Comparison of ENCODE assay signal across 27 cellular contexts in genomic region chr9:78691531-78691930, GRCh38.
"Had no signal": no experiment of that assay in that cellular context is flagged by ENCODE, and none has a peak within 500 bp of the region (broad histone marks: within the 10 kb centered on the region; RNA-seq: fewer than 3 reads in every experiment).

No MANE protein-coding gene starts in this region.

- H3K4me3 Mint-ChIP-seq: activated CD8-positive, alpha-beta T cell treated with anti-CD3 and anti-CD28 coated beads, Interleukin-2, amount 10 ng/mL, durations not matched to agents 7 days and 5 days; activated naive CD4-positive, alpha-beta T cell treated with anti-CD3 and anti-CD28 coated beads, Interleukin-2, amount 50 U/mL, for 24 hours; activated T-helper 1 cell treated with anti-CD3 and anti-CD28 coated beads, Interleukin-12 subunit alpha, Interleukin-12 subunit beta, Interleukin-2, Interleukin-4 antibody, amounts not matched to agents 30 ng/mL and 10 ng/mL and 1 ng/mL, durations not matched to agents 14 hours and 24 hours and 36 hours; T-helper 1 cell treated with Interleukin-12 subunit alpha and Interleukin-12 subunit beta and Interleukin-4 antibody, amounts not matched to agents 30 μg/mL and 1 μg/mL, for 36 hours; WTC11 had no signal

- H3K27ac Mint-ChIP-seq: activated CD8-positive, alpha-beta T cell treated with anti-CD3 and anti-CD28 coated beads, Interleukin-2, amount 10 ng/mL, durations not matched to agents 7 days and 5 days; activated naive CD4-positive, alpha-beta T cell treated with anti-CD3 and anti-CD28 coated beads, Interleukin-2, amount 50 U/mL, for 24 hours; activated T-helper 1 cell treated with anti-CD3 and anti-CD28 coated beads, Interleukin-12 subunit alpha, Interleukin-12 subunit beta, Interleukin-2, Interleukin-4 antibody, amounts not matched to agents 30 ng/mL and 10 ng/mL and 1 ng/mL, durations not matched to agents 14 hours and 24 hours and 36 hours; T-helper 1 cell treated with Interleukin-12 subunit alpha and Interleukin-12 subunit beta and Interleukin-4 antibody, amounts not matched to agents 30 μg/mL and 1 μg/mL, for 36 hours; WTC11 had no signal

- H3K9me3 ChIP-seq: body of pancreas, MG63, SJSA1 had no signal

- H3K4me1 ChIP-seq: body of pancreas had no signal

- H3K36me3 ChIP-seq: MG63, SJSA1 had no signal

- H3K4me3 ChIP-seq: body of pancreas, MG63, SJSA1 had no signal

- DNase-seq: activated CD4-positive, alpha-beta T cell treated with anti-CD3 and anti-CD28 coated beads for 48 hours; activated CD4-positive, alpha-beta T cell treated with anti-CD3 and anti-CD28 coated beads, Interleukin-2, amount 50 U/mL, for 4 hours; activated CD4-positive, CD25-positive, alpha-beta regulatory T cell treated with anti-CD3 and anti-CD28 coated beads, Interleukin-2, amount 50 U/mL, for 72 hours; activated CD8-positive, alpha-beta memory T cell treated with anti-CD3 and anti-CD28 coated beads, Interleukin-2, amount 50 U/mL, for 48 hours; activated CD8-positive, alpha-beta T cell treated with anti-CD3 and anti-CD28 coated beads, Interleukin-2, amount 10 ng/mL, durations not matched to agents 7 days and 5 days; activated effector memory CD4-positive, alpha-beta T cell treated with Interleukin-2 at 50 U/mL for 16 hours; activated naive CD4-positive, alpha-beta T cell; activated T-cell treated with anti-CD3 and anti-CD28 coated beads, Interleukin-2, amount 50 U/mL, for 1 hour; aorta; body of pancreas; central memory CD4-positive, alpha-beta T cell; MG63; MV-4-11; NCI-H1092 treated with DMSO at 0.1 percent for 48 hours; NCI-H1417 treated with DMSO at 0.1 percent for 48 hours; NCI-H1694; NCI-H2029; NCI-H345; NCI-H510A; NCI-H526 treated with DMSO at 0.1 percent for 48 hours; SHP77 had no signal

- ATAC-seq: activated CD8-positive, alpha-beta T cell treated with anti-CD3 and anti-CD28 coated beads, Interleukin-2, amount 10 ng/mL, durations not matched to agents 7 days and 5 days; body of pancreas; SK-N-SH treated with all-trans-retinoic acid at 6 μM for 48 hours; WTC11 had no signal

- H3K4me1 Mint-ChIP-seq: activated naive CD4-positive, alpha-beta T cell treated with anti-CD3 and anti-CD28 coated beads, Interleukin-2, amount 50 U/mL, for 24 hours had no signal

- H3K27me3 Mint-ChIP-seq: activated naive CD4-positive, alpha-beta T cell treated with anti-CD3 and anti-CD28 coated beads, Interleukin-2, amount 50 U/mL, for 24 hours had no signal

- H3K9me3 Mint-ChIP-seq: activated naive CD4-positive, alpha-beta T cell treated with anti-CD3 and anti-CD28 coated beads, Interleukin-2, amount 50 U/mL, for 24 hours; activated T-helper 1 cell treated with anti-CD3 and anti-CD28 coated beads, Interleukin-12 subunit alpha, Interleukin-12 subunit beta, Interleukin-2, Interleukin-4 antibody, amounts not matched to agents 30 ng/mL and 10 ng/mL and 1 ng/mL, durations not matched to agents 14 hours and 24 hours and 36 hours; T-helper 1 cell treated with Interleukin-12 subunit alpha and Interleukin-12 subunit beta and Interleukin-4 antibody, amounts not matched to agents 30 μg/mL and 1 μg/mL, for 36 hours; WTC11 had no signal

- H3K36me3 Mint-ChIP-seq: activated naive CD4-positive, alpha-beta T cell treated with anti-CD3 and anti-CD28 coated beads, Interleukin-2, amount 50 U/mL, for 24 hours; WTC11 had no signal

- H3K27me3 ChIP-seq: body of pancreas, MG63, SJSA1 had no signal

- H3K27ac ChIP-seq: body of pancreas, SJSA1 had no signal
